24 cellular contexts compared by ENCODE assay signal in genomic region chr11:111391328-111392124, GRCh38. TPM values are rescaled to one million over a fixed set of nuclear protein-coding genes. Genes with fewer than 3 reads are reported as not detected.
"Had no signal": no experiment of that assay in that cellular context is flagged by ENCODE, and none has a peak within 500 bp of the region (broad histone marks: within the 10 kb centered on the region; RNA-seq: fewer than 3 reads in every experiment).

No MANE protein-coding gene starts in this region.

- H3K27ac Mint-ChIP-seq: activated CD4-positive, alpha-beta memory T cell treated with anti-CD3 and anti-CD28 coated beads for 36 hours; activated CD8-positive, alpha-beta memory T cell treated with anti-CD3 and anti-CD28 coated beads, Interleukin-2, amount 10 ng/mL, durations not matched to agents 7 days and 5 days; activated naive CD8-positive, alpha-beta T cell treated with anti-CD3 and anti-CD28 coated beads, Interleukin-2, amount 50 U/mL, for 24 hours; activated T-helper 2 cell treated with anti-CD3 and anti-CD28 coated beads, Interferon-gamma antibody, Interleukin-2, Interleukin-4, amounts not matched to agents 10 μg/mL and 5 μg/mL and 100 μg/mL, durations not matched to agents 14 hours and 24 hours and 36 hours; nephron had no signal

- H3K27ac ChIP-seq: brain microvascular endothelial cell, dorsolateral prefrontal cortex, foreskin keratinocyte, spleen, transverse colon had no signal

- H3K36me3 Mint-ChIP-seq: activated CD8-positive, alpha-beta memory T cell treated with anti-CD3 and anti-CD28 coated beads, Interleukin-2, amount 10 ng/mL, durations not matched to agents 7 days and 5 days had no signal

- FAIRE-seq: colon had no signal

- H3K9me3 Mint-ChIP-seq: activated B cell treated with CpG ODN at 0.5 μM for 24 hours; activated CD4-positive, alpha-beta memory T cell treated with anti-CD3 and anti-CD28 coated beads for 36 hours; activated naive CD8-positive, alpha-beta T cell treated with anti-CD3 and anti-CD28 coated beads, Interleukin-2, amount 50 U/mL, for 24 hours had no signal

- ATAC-seq: activated CD8-positive, alpha-beta memory T cell treated with anti-CD3 and anti-CD28 coated beads, Interleukin-2, amount 10 ng/mL, durations not matched to agents 7 days and 5 days; activated naive CD8-positive, alpha-beta T cell treated with anti-CD3 and anti-CD28 coated beads, Interleukin-2, amount 50 U/mL, for 24 hours; foreskin keratinocyte; left colon; stimulated activated naive CD8-positive, alpha-beta T cell treated with anti-CD3 and anti-CD28 coated beads, Interleukin-15, Interleukin-2, amounts not matched to agents 100 U/mL and 50 U/mL, for 24 hours had no signal

- H3K27me3 ChIP-seq: brain microvascular endothelial cell, dorsolateral prefrontal cortex, spleen, transverse colon had no signal

- H3K4me1 ChIP-seq: foreskin keratinocyte had no signal

- H3K9me3 ChIP-seq: transverse colon had no signal

- H3K36me3 ChIP-seq: brain microvascular endothelial cell, spleen, transverse colon had no signal

- H3K4me3 ChIP-seq: dorsolateral prefrontal cortex, lung, spleen, transverse colon had no signal

- H3K4me3 Mint-ChIP-seq: activated B cell treated with CpG ODN at 0.5 μM for 24 hours; activated CD4-positive, alpha-beta memory T cell treated with anti-CD3 and anti-CD28 coated beads for 36 hours; activated CD8-positive, alpha-beta memory T cell treated with anti-CD3 and anti-CD28 coated beads, Interleukin-2, amount 10 ng/mL, durations not matched to agents 7 days and 5 days; activated naive CD8-positive, alpha-beta T cell treated with anti-CD3 and anti-CD28 coated beads, Interleukin-2, amount 50 U/mL, for 24 hours; nephron had no signal

- DNase-seq: activated B cell treated with CpG ODN at 0.5 μM for 24 hours; activated CD4-positive, alpha-beta memory T cell treated with anti-CD3 and anti-CD28 coated beads for 36 hours; activated CD4-positive, alpha-beta T cell treated with anti-CD3 and anti-CD28 coated beads for 4 hours; activated CD8-positive, alpha-beta memory T cell treated with anti-CD3 and anti-CD28 coated beads, Interleukin-2, amount 10 ng/mL, durations not matched to agents 7 days and 5 days; activated naive CD4-positive, alpha-beta T cell treated with Interleukin-2 at 50 U/mL for 16 hours; activated naive CD8-positive, alpha-beta T cell treated with anti-CD3 and anti-CD28 coated beads, Interleukin-2, amount 50 U/mL, for 24 hours; aorta; brain microvascular endothelial cell; central memory CD4-positive, alpha-beta T cell; dorsolateral prefrontal cortex; foreskin keratinocyte; glutamatergic neuron; hypothalamus; islet precursor cell; left colon; midbrain; spleen; stimulated activated naive CD8-positive, alpha-beta T cell treated with anti-CD3 and anti-CD28 coated beads, Interleukin-15, Interleukin-2, amounts not matched to agents 100 U/mL and 50 U/mL, for 24 hours; transverse colon had no signal

- H3K27me3 Mint-ChIP-seq: activated B cell treated with CpG ODN at 0.5 μM for 24 hours; activated naive CD8-positive, alpha-beta T cell treated with anti-CD3 and anti-CD28 coated beads, Interleukin-2, amount 50 U/mL, for 24 hours had no signal

- H3K4me1 Mint-ChIP-seq: activated CD8-positive, alpha-beta memory T cell treated with anti-CD3 and anti-CD28 coated beads, Interleukin-2, amount 10 ng/mL, durations not matched to agents 7 days and 5 days had no signal

RNA-seq across cellular contexts. Expression of gene POU2AF1, which starts 12.5 kb away (rescaled TPM):
- total RNA-seq: foreskin keratinocyte, renal cortical epithelial cell had no signal
- polyA plus RNA-seq: foreskin keratinocyte had no signal
